ENCODE assay signal across 1 cellular context in the genomic region with DNA sequence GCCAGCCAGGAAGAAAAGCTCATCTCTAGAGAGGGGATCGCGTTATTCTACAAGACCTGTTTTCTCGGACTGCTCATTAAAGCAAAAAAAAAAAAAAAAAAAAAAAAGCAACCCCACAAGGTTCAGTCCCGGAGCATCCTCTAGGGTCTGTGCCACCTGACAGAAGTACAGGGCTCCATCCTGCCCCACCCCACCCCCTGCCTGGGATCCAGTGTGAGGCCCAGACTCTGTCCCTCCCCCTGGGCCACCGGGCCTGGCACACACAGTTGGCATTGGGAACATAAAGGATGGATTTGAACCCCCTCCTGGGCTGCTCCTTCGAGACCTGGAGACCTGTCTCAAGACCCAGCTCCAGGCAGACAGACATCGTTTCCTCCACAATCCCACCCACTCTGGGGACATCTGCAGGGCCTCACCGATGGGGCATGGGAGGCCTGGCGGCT.
TF ChIP-seq lines count a peak whose summit lies in the region.

No MANE protein-coding gene starts in this region.

TF ChIP-seq in GM12878, 131 proteins besides CTCF, POLR2A, EP300 and RAD21:
- TF ChIP-seq TAF1 (IDR thresholded peaks at IDR 0.05; ENCODE audit: borderline replicate concordance, low read depth, low read length): no peak
- TF ChIP-seq EED (IDR thresholded peaks at IDR 0.05; ENCODE audit: low read depth): no peak
- TF ChIP-seq, protein P1, sequence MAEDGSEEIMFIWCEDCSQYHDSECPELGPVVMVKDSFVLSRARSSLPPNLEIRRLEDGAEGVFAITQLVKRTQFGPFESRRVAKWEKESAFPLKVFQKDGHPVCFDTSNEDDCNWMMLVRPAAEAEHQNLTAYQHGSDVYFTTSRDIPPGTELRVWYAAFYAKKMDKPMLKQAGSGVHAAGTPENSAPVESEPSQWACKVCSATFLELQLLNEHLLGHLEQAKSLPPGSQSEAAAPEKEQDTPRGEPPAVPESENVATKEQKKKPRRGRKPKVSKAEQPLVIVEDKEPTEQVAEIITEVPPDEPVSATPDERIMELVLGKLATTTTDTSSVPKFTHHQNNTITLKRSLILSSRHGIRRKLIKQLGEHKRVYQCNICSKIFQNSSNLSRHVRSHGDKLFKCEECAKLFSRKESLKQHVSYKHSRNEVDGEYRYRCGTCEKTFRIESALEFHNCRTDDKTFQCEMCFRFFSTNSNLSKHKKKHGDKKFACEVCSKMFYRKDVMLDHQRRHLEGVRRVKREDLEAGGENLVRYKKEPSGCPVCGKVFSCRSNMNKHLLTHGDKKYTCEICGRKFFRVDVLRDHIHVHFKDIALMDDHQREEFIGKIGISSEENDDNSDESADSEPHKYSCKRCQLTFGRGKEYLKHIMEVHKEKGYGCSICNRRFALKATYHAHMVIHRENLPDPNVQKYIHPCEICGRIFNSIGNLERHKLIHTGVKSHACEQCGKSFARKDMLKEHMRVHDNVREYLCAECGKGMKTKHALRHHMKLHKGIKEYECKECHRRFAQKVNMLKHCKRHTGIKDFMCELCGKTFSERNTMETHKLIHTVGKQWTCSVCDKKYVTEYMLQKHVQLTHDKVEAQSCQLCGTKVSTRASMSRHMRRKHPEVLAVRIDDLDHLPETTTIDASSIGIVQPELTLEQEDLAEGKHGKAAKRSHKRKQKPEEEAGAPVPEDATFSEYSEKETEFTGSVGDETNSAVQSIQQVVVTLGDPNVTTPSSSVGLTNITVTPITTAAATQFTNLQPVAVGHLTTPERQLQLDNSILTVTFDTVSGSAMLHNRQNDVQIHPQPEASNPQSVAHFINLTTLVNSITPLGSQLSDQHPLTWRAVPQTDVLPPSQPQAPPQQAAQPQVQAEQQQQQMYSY (CRISPR knock-in tag; IDR thresholded peaks at IDR 0.05): no peak
- TF ChIP-seq TCF12 (IDR thresholded peaks at IDR 0.05; ENCODE audit: low read depth, low read length): 0 out of 2 replicates have a peak, but pooled peaks have one; percentile 2
- TF ChIP-seq, protein P2, sequence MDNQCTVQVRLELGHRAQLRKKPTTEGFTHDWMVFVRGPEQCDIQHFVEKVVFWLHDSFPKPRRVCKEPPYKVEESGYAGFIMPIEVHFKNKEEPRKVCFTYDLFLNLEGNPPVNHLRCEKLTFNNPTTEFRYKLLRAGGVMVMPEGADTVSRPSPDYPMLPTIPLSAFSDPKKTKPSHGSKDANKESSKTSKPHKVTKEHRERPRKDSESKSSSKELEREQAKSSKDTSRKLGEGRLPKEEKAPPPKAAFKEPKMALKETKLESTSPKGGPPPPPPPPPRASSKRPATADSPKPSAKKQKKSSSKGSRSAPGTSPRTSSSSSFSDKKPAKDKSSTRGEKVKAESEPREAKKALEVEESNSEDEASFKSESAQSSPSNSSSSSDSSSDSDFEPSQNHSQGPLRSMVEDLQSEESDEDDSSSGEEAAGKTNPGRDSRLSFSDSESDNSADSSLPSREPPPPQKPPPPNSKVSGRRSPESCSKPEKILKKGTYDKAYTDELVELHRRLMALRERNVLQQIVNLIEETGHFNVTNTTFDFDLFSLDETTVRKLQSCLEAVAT (IDR thresholded peaks at IDR 0.05): peak; percentile 50; the same call in 1 of the 2 replicates
- TF ChIP-seq NFXL1 (IDR thresholded peaks at IDR 0.05; ENCODE audit: borderline replicate concordance): no peak
- TF ChIP-seq RUNX3 (IDR thresholded peaks at IDR 0.05; ENCODE audit: low read length): no peak
- TF ChIP-seq ZNF384 (IDR thresholded peaks at IDR 0.05; ENCODE audit: borderline replicate concordance, low read depth, low read length): peak; percentile 66
